ENCODE assay signal across 17 cellular contexts in genomic region chr5:8906303-8906967, GRCh38.
A peak's percentile ranks its signal among the peaks of the same experiment; 100 is the strongest.
DNase-seq lines count a peak whose midpoint lies in the region; ATAC-seq and TF ChIP-seq lines count a peak whose summit lies in the region.
"Had no signal": no experiment of that assay in that cellular context is flagged by ENCODE, and none has a peak within 500 bp of the region (broad histone marks: within the 10 kb centered on the region; RNA-seq: fewer than 3 reads in every experiment).

No MANE protein-coding gene starts in this region.

- H3K27ac ChIP-seq in breast epithelium: no peak overlapping the region
- H3K27ac ChIP-seq in SJSA1: peak overlapping the region; percentile 70
- H3K27ac ChIP-seq: 22Rv1, left ventricle myocardium inferior, tibial nerve had no signal

- no peaks in the 10 kb centered on the region for H3K27me3 Mint-ChIP-seq in MCF 10A (ENCODE audit: insufficient read depth, unreplicated experiment)
- H3K27me3 Mint-ChIP-seq: activated naive CD8-positive, alpha-beta T cell treated with anti-CD3 and anti-CD28 coated beads, Interleukin-2, amount 10 ng/mL, durations not matched to agents 7 days and 5 days; naive thymus-derived CD8-positive, alpha-beta T cell had no signal

- peak overlapping the region; percentile 59 for H3K4me3 Mint-ChIP-seq in MCF 10A (ENCODE audit: unreplicated experiment)
- H3K4me3 Mint-ChIP-seq: activated naive CD8-positive, alpha-beta T cell treated with anti-CD3 and anti-CD28 coated beads, Interleukin-2, amount 10 ng/mL, durations not matched to agents 7 days and 5 days; activated T-cell treated with anti-CD3 and anti-CD28 coated beads, Interleukin-2, amount 50 U/mL, for 4 hours; naive thymus-derived CD8-positive, alpha-beta T cell had no signal

- H3K9me3 ChIP-seq in breast epithelium: no peaks in the 10 kb centered on the region
- no peaks in the 10 kb centered on the region for H3K9me3 ChIP-seq in SJSA1 (replicated peaks)

- TSS peak; percentile 77 for BruUV-seq in MCF 10A (replicated peaks; lab: Mats Ljungman, UMichigan)

- H3K36me3 ChIP-seq in breast epithelium: no peaks in the 10 kb centered on the region
- no peaks in the 10 kb centered on the region for H3K36me3 ChIP-seq in SJSA1
- H3K36me3 ChIP-seq: left ventricle myocardium inferior, tibial nerve had no signal

- no peaks in the 10 kb centered on the region for H3K27me3 ChIP-seq in breast epithelium
- H3K27me3 ChIP-seq in SJSA1 (replicated peaks): no peaks in the 10 kb centered on the region
- H3K27me3 ChIP-seq: tibial nerve had no signal

- DNase-seq in MCF 10A (ENCODE audit: unreplicated experiment): peak; percentile 95
- no peak for DNase-seq in breast epithelium (ENCODE audit: low spot score in 2 of 2)
- peak; percentile 29 to 55 for DNase-seq in SJSA1 (ENCODE audit: low read depth in 1 of 2, low spot score in 2 of 2)
- peak; percentile 54 for DNase-seq in fibroblast of villous mesenchyme (ENCODE audit: low read depth)
- DNase-seq in iPS-NIHi11 (ENCODE audit: low spot score): no peak
- DNase-seq in DMS79 treated with DMSO at 0.1 percent for 48 hours (lab: John Stamatoyannopoulos, UW): no peak
- DNase-seq: activated naive CD8-positive, alpha-beta T cell treated with anti-CD3 and anti-CD28 coated beads, Interleukin-2, amount 10 ng/mL, durations not matched to agents 7 days and 5 days; activated T-cell treated with anti-CD3 and anti-CD28 coated beads, Interleukin-2, amount 50 U/mL, for 4 hours; Kasumi-1; left ventricle myocardium inferior; naive thymus-derived CD8-positive, alpha-beta T cell; NCI-H2081; stimulated activated CD4-positive, alpha-beta T cell treated with anti-CD3 and anti-CD28 coated beads, Interleukin-4, amount 100 ng/mL, for 1 hour had no signal

- intact Hi-C loops in MCF 10A (cut with micrococcal nuclease): loop anchor here (5.0 kb wide), 5 partner anchors 44 to 449 kb away; no protein-coding TSS in a partner anchor
- intact Hi-C loops in breast epithelium (cut with DNase I; ENCODE audit: low total_unique reads): no loop called here

- peaks cover 6% of the 10 kb centered on the region for H3K36me3 Mint-ChIP-seq in MCF 10A (ENCODE audit: insufficient read depth, unreplicated experiment)
- H3K36me3 Mint-ChIP-seq: activated naive CD8-positive, alpha-beta T cell treated with anti-CD3 and anti-CD28 coated beads, Interleukin-2, amount 10 ng/mL, durations not matched to agents 7 days and 5 days; naive thymus-derived CD8-positive, alpha-beta T cell had no signal

- no peaks in the 10 kb centered on the region for H3K4me1 ChIP-seq in breast epithelium
- peaks cover 28% of the 10 kb centered on the region for H3K4me1 ChIP-seq in SJSA1 (replicated peaks)
- H3K4me1 ChIP-seq: left ventricle myocardium inferior, tibial nerve had no signal

- TF ChIP-seq POLR2A in breast epithelium (IDR thresholded peaks at IDR 0.05): no peak

- peak overlapping the region; percentile 94 for H3K27ac Mint-ChIP-seq in MCF 10A (ENCODE audit: low read depth, unreplicated experiment)
- H3K27ac Mint-ChIP-seq: activated naive CD8-positive, alpha-beta T cell treated with anti-CD3 and anti-CD28 coated beads, Interleukin-2, amount 10 ng/mL, durations not matched to agents 7 days and 5 days; naive thymus-derived CD8-positive, alpha-beta T cell had no signal

- TF ChIP-seq CTCF in MCF 10A (IDR thresholded peaks at IDR 0.05; ENCODE audit: unreplicated experiment) (no peak), breast epithelium (IDR thresholded peaks at IDR 0.05) (no peak), fibroblast of villous mesenchyme (IDR thresholded peaks at IDR 0.05; ENCODE audit: insufficient read depth, low read depth, low read length) (no peak)

- no peak for ATAC-seq in activated CD4-positive, CD25-positive, alpha-beta regulatory T cell treated with anti-CD3 and anti-CD28 coated beads, Interleukin-2, amount 50 U/mL, for 24 hours
- no peak for ATAC-seq in HG03457 (IDR thresholded peaks at IDR 0.05; ENCODE audit: unreplicated experiment)
- ATAC-seq: activated T-cell treated with anti-CD3 and anti-CD28 coated beads, Interleukin-2, amount 50 U/mL, for 4 hours; naive thymus-derived CD8-positive, alpha-beta T cell had no signal

- no peak overlapping the region for H3K4me3 ChIP-seq in breast epithelium
- H3K4me3 ChIP-seq in SJSA1: no peak overlapping the region
- H3K4me3 ChIP-seq in fibroblast of villous mesenchyme (ENCODE audit: low read depth, low read length): no peak overlapping the region
- H3K4me3 ChIP-seq: left ventricle myocardium inferior, tibial nerve had no signal

- POLR2A ChIA-PET in MCF 10A (lab: Yijun Ruan, JAX): interaction anchor here (0.6 to 2.3 kb wide), 11 partner anchors 66 to 449 kb away, joined by 3 to 11 read pairs (median 5); no protein-coding TSS in a partner anchor

- H3K9me3 Mint-ChIP-seq in MCF 10A (ENCODE audit: unreplicated experiment): no peaks in the 10 kb centered on the region

- CTCF ChIA-PET in MCF 10A (lab: Yijun Ruan, JAX): interaction anchor here (1.2 to 1.6 kb wide), 2 partner anchors 77 to 78 kb away, joined by 3 to 5 read pairs; no protein-coding TSS in a partner anchor

- H3K4me1 Mint-ChIP-seq in MCF 10A (ENCODE audit: insufficient read depth, unreplicated experiment): peaks cover 37% of the 10 kb centered on the region
- H3K4me1 Mint-ChIP-seq: naive thymus-derived CD8-positive, alpha-beta T cell had no signal

Comparison
In these comparisons a context has a peak if more than half of its experiments do, and no peak if none do; other contexts are left out.
1. DNase-seq: peak in MCF 10A (single experiment), SJSA1 (2 of 2) and fibroblast of villous mesenchyme (single experiment); none in breast epithelium (0 of 2), iPS-NIHi11 (single experiment) and DMS79 treated with DMSO at 0.1 percent for 48 hours (single experiment).